In the genomic region with DNA sequence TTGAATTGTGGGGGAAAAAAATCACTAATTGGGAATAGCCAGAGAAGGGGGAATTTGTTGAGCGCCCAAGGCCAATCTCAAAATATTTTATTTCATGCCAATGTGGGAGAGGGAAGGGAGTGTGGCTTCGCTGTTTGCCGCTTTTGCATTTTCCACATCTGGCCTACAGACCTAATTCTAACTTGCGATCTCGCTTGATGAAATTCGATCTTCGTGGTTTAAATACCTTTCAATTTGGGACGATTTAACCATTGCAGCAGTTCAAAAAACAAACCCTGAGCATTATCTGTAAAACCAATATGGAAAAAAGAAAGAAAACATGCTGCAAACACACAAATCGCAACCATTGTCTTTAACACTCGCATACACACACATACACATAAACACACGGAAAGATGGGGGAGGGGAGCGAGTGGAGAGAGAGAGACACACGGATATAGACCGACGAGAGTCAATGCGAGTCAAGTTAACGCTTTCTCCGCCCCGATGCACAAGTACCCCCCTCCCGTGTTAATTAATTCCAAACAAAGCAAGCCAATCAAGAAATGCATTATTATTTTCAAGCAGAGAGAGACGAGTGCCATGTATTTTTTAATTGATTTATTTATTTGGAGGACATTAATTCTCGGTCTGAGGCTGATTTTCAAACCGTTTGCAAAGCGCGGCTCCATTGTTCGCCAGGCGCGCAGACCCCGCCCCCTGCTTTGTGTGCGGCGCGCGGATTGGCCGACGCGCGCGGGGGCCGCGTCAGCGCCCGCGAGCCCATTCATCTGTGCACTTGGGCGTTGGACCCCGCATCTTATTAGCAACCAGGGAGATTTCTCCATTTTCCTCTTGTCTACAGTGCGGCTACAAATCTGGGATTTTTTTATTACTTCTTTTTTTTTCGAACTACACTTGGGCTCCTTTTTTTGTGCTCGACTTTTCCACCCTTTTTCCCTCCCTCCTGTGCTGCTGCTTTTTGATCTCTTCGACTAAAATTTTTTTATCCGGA, we compare ENCODE assay signal across 1 cellular context.
TF ChIP-seq lines count a peak whose summit lies in the region.

A gene with protein sequence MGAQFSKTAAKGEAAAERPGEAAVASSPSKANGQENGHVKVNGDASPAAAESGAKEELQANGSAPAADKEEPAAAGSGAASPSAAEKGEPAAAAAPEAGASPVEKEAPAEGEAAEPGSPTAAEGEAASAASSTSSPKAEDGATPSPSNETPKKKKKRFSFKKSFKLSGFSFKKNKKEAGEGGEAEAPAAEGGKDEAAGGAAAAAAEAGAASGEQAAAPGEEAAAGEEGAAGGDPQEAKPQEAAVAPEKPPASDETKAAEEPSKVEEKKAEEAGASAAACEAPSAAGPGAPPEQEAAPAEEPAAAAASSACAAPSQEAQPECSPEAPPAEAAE (plus strand): TSS at position 775 of the 994 bp plus-strand sequence. CDS start 401 bp downstream, outside the sequence.

TF ChIP-seq in HEK293, 187 proteins besides CTCF, POLR2A, EP300 and RAD21 (continued from another document):
- TF ChIP-seq KLF7 (tag by site-specific recombination; IDR thresholded peaks at IDR 0.05; ENCODE audit: borderline replicate concordance) (0 out of 2 replicates have a peak, but pooled peaks have one; percentile 60), SP2 (tag by site-specific recombination; IDR thresholded peaks at IDR 0.05) (peak; percentile 68), ZNF24 (tag by site-specific recombination; IDR thresholded peaks at IDR 0.05) (peak; percentile 60), ZFP37 (tag by site-specific recombination; IDR thresholded peaks at IDR 0.05) (peak; percentile 76), ZNF423 (tag by site-specific recombination; IDR thresholded peaks at IDR 0.05) (no peak), KLF1 (tag by site-specific recombination; IDR thresholded peaks at IDR 0.05) (peak; percentile 29; the same call in 1 of the 2 replicates), ZNF610 (tag by site-specific recombination; IDR thresholded peaks at IDR 0.05; ENCODE audit: borderline replicate concordance) (no peak), ZIC2 (tag by site-specific recombination; IDR thresholded peaks at IDR 0.05) (no peak), ZNF354C (tag by site-specific recombination; IDR thresholded peaks at IDR 0.05; ENCODE audit: borderline replicate concordance, low read depth) (no peak), ZNF626 (tag by site-specific recombination; IDR thresholded peaks at IDR 0.05) (no peak), RBAK (tag by site-specific recombination; IDR thresholded peaks at IDR 0.05) (no peak), ZNF843 (tag by site-specific recombination; IDR thresholded peaks at IDR 0.05) (peak; percentile 69; the same call in 1 of the 2 replicates), IKZF3 (tag by site-specific recombination; IDR thresholded peaks at IDR 0.05) (no peak; the same call in 1 of the 2 replicates), ZBTB20 (tag by site-specific recombination; IDR thresholded peaks at IDR 0.05) (peak; percentile 9; the same call in 1 of the 2 replicates), ZNF76 (tag by site-specific recombination; IDR thresholded peaks at IDR 0.05; ENCODE audit: borderline replicate concordance, low read depth) (0 out of 2 replicates have a peak, but pooled peaks have one; percentile 29), SP3 (tag by site-specific recombination; IDR thresholded peaks at IDR 0.05) (peak; percentile 65), ZNF623 (tag by site-specific recombination; IDR thresholded peaks at IDR 0.05) (0 out of 2 replicates have a peak, but pooled peaks have one; percentile 7), ZNF239 (tag by site-specific recombination; IDR thresholded peaks at IDR 0.05) (no peak), ZNF768 (tag by site-specific recombination; IDR thresholded peaks at IDR 0.05) (no peak), ZNF292 (tag by site-specific recombination; IDR thresholded peaks at IDR 0.05; ENCODE audit: borderline replicate concordance, low read depth) (no peak), GLI4 (tag by site-specific recombination; IDR thresholded peaks at IDR 0.05) (0 out of 2 replicates have a peak, but pooled peaks have one; percentile 36), ZNF132 (tag by site-specific recombination; IDR thresholded peaks at IDR 0.05; ENCODE audit: borderline replicate concordance) (no peak), ZNF510 (tag by site-specific recombination; IDR thresholded peaks at IDR 0.05; ENCODE audit: insufficient replicate concordance) (no peak), ZSCAN16 (tag by site-specific recombination; IDR thresholded peaks at IDR 0.05) (no peak), TRIM28 (IDR thresholded peaks at IDR 0.05; ENCODE audit: borderline replicate concordance, low read length) (no peak)
- TF ChIP-seq, protein P1, sequence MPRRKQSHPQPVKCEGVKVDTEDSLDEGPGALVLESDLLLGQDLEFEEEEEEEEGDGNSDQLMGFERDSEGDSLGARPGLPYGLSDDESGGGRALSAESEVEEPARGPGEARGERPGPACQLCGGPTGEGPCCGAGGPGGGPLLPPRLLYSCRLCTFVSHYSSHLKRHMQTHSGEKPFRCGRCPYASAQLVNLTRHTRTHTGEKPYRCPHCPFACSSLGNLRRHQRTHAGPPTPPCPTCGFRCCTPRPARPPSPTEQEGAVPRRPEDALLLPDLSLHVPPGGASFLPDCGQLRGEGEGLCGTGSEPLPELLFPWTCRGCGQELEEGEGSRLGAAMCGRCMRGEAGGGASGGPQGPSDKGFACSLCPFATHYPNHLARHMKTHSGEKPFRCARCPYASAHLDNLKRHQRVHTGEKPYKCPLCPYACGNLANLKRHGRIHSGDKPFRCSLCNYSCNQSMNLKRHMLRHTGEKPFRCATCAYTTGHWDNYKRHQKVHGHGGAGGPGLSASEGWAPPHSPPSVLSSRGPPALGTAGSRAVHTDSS (tag by site-specific recombination; IDR thresholded peaks at IDR 0.05): no peak
- TF ChIP-seq, protein P2, sequence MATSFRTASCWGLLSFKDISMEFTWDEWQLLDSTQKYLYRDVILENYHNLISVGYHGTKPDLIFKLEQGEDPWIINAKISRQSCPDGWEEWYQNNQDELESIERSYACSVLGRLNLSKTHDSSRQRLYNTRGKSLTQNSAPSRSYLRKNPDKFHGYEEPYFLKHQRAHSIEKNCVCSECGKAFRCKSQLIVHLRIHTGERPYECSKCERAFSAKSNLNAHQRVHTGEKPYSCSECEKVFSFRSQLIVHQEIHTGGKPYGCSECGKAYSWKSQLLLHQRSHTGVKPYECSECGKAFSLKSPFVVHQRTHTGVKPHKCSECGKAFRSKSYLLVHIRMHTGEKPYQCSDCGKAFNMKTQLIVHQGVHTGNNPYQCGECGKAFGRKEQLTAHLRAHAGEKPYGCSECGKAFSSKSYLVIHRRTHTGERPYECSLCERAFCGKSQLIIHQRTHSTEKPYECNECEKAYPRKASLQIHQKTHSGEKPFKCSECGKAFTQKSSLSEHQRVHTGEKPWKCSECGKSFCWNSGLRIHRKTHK (tag by site-specific recombination; IDR thresholded peaks at IDR 0.05): no peak
- TF ChIP-seq, protein P3, sequence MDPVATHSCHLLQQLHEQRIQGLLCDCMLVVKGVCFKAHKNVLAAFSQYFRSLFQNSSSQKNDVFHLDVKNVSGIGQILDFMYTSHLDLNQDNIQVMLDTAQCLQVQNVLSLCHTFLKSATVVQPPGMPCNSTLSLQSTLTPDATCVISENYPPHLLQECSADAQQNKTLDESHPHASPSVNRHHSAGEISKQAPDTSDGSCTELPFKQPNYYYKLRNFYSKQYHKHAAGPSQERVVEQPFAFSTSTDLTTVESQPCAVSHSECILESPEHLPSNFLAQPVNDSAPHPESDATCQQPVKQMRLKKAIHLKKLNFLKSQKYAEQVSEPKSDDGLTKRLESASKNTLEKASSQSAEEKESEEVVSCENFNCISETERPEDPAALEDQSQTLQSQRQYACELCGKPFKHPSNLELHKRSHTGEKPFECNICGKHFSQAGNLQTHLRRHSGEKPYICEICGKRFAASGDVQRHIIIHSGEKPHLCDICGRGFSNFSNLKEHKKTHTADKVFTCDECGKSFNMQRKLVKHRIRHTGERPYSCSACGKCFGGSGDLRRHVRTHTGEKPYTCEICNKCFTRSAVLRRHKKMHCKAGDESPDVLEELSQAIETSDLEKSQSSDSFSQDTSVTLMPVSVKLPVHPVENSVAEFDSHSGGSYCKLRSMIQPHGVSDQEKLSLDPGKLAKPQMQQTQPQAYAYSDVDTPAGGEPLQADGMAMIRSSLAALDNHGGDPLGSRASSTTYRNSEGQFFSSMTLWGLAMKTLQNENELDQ (tag by site-specific recombination; IDR thresholded peaks at IDR 0.05; ENCODE audit: low read depth): no peak
- TF ChIP-seq, protein P4, sequence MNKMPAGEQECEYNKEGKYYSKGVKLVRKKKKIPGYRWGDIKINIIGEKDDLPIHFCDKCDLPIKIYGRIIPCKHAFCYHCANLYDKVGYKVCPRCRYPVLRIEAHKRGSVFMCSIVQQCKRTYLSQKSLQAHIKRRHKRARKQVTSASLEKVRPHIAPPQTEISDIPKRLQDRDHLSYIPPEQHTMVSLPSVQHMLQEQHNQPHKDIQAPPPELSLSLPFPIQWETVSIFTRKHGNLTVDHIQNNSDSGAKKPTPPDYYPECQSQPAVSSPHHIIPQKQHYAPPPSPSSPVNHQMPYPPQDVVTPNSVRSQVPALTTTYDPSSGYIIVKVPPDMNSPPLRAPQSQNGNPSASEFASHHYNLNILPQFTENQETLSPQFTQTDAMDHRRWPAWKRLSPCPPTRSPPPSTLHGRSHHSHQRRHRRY (tag by site-specific recombination; IDR thresholded peaks at IDR 0.05): no peak
